ENCODE assay signal across 13 cellular contexts in genomic region chr12:56146492-56147460, GRCh38. TPM values are rescaled to one million over a fixed set of nuclear protein-coding genes. Genes with fewer than 3 reads are reported as not detected.
DNase-seq lines count a peak whose midpoint lies in the region; TF ChIP-seq lines count a peak whose summit lies in the region.
"Had no signal": no experiment of that assay in that cellular context is flagged by ENCODE, and none has a peak within 500 bp of the region (broad histone marks: within the 10 kb centered on the region; RNA-seq: fewer than 3 reads in every experiment).

No MANE protein-coding gene starts in this region.

- CTCF ChIA-PET in activated CD4-positive, alpha-beta memory T cell treated with anti-CD3 and anti-CD28 coated beads, Interleukin-2, amount 10 ng/mL, durations not matched to agents 7 days and 5 days (lab: Charles Lee) = no interaction called here
- CTCF ChIA-PET in OCI-LY7 (lab: Charles Lee; ENCODE audit: unreplicated experiment) = no interaction called here

- H3K4me3 ChIP-seq in right atrium auricular region = no peak overlapping the region
- H3K4me3 ChIP-seq in sigmoid colon = no peak overlapping the region
- H3K4me3 ChIP-seq in OCI-LY7 (ENCODE audit: low read depth, low read length, poor library complexity, severe bottlenecking) = no peak overlapping the region

- H3K9me3 ChIP-seq in right atrium auricular region (no peaks in the 10 kb centered on the region), sigmoid colon (no peaks in the 10 kb centered on the region), OCI-LY7 (ENCODE audit: low read length) (no peaks in the 10 kb centered on the region)

- no TSS peak for BruUV-seq in OCI-LY7 (replicated peaks; lab: Mats Ljungman, UMichigan)

- H3K36me3 ChIP-seq in right atrium auricular region = peaks cover 33% of the 10 kb centered on the region
- peaks cover 17 to 36% (median 30%) of the 10 kb centered on the region in 4 donors for H3K36me3 ChIP-seq in sigmoid colon
- peaks cover 42% of the 10 kb centered on the region for H3K36me3 ChIP-seq in OCI-LY7 (ENCODE audit: insufficient read depth, low read length)

- H3K27me3 ChIP-seq in right atrium auricular region (no peaks in the 10 kb centered on the region), sigmoid colon (no peaks in the 10 kb centered on the region)

- no peaks in the 10 kb centered on the region for H3K9me2 ChIP-seq in OCI-LY7 (ENCODE audit: insufficient read depth, low read length)

- no peak for TF ChIP-seq CTCF in right atrium auricular region (IDR thresholded peaks at IDR 0.05)
- TF ChIP-seq CTCF in sigmoid colon (IDR thresholded peaks at IDR 0.05) = no peak
- no peak for TF ChIP-seq CTCF in OCI-LY7 (conservative IDR thresholded peaks at IDR 0.05; ENCODE audit: low read length)

- POLR2A ChIA-PET in activated CD4-positive, alpha-beta memory T cell treated with anti-CD3 and anti-CD28 coated beads, Interleukin-2, amount 10 ng/mL, durations not matched to agents 7 days and 5 days (lab: Charles Lee) = interaction anchor here (0.7 to 5.5 kb wide), 3 partner anchors 8 to 18 kb away, joined by 3 to 66 read pairs (median 4); partner anchors contain the start of genes ESYT1 and MYL6
- POLR2A ChIA-PET in OCI-LY7 (lab: Charles Lee) = no interaction called here

- H3K9me3 Mint-ChIP-seq in activated CD4-positive, alpha-beta memory T cell treated with anti-CD3 and anti-CD28 coated beads, Interleukin-2, amount 10 ng/mL, durations not matched to agents 7 days and 5 days = no peaks in the 10 kb centered on the region

- H3K27ac Mint-ChIP-seq in activated CD4-positive, alpha-beta memory T cell treated with anti-CD3 and anti-CD28 coated beads, Interleukin-2, amount 10 ng/mL, durations not matched to agents 7 days and 5 days = peak overlapping the region; percentile 7

- 19 to 68% methylated on average over 13 of the region's 13 CpGs for WGBS in sigmoid colon, 2 donors

- no peaks in the 10 kb centered on the region for H4K20me1 ChIP-seq in OCI-LY7 (ENCODE audit: insufficient read depth, low read length)

- no peaks in the 10 kb centered on the region for H3K79me2 ChIP-seq in OCI-LY7 (ENCODE audit: insufficient read depth, low read depth, low read length)

- H3K4me3 Mint-ChIP-seq in activated CD4-positive, alpha-beta memory T cell treated with anti-CD3 and anti-CD28 coated beads, Interleukin-2, amount 10 ng/mL, durations not matched to agents 7 days and 5 days = no peak overlapping the region

- no peak for TF ChIP-seq POLR2A in sigmoid colon (IDR thresholded peaks at IDR 0.05)

- H3K36me3 Mint-ChIP-seq in activated CD4-positive, alpha-beta memory T cell treated with anti-CD3 and anti-CD28 coated beads, Interleukin-2, amount 10 ng/mL, durations not matched to agents 7 days and 5 days (ENCODE audit: low read depth) = peaks cover 43% of the 10 kb centered on the region

- peak; percentile 19 for DNase-seq in NCI-H748 (lab: John Stamatoyannopoulos, UW; ENCODE audit: unreplicated experiment)
- no peak for DNase-seq in NCI-H748 treated with DMSO at 0.1 percent for 48 hours (lab: John Stamatoyannopoulos, UW)
- no peak for DNase-seq in activated CD4-positive, alpha-beta memory T cell treated with anti-CD3 and anti-CD28 coated beads, Interleukin-2, amount 10 ng/mL, durations not matched to agents 7 days and 5 days
- no peak for DNase-seq in right atrium auricular region (ENCODE audit: low spot score)
- no peak for DNase-seq in sigmoid colon
- no peak for DNase-seq in OCI-LY7 (ENCODE audit: low spot score)
- no peak for DNase-seq in NCI-H526 treated with DMSO at 0.1 percent for 48 hours (lab: John Stamatoyannopoulos, UW)
- no peak for DNase-seq in AML-193 (lab: John Stamatoyannopoulos, UW)
- DNase-seq: activated CD8-positive, alpha-beta memory T cell treated with anti-CD3 and anti-CD28 coated beads, Interleukin-2, amount 50 U/mL, for 4 hours; DND-41; HCEC 1CT; NCI-H1930; T1000 had no signal

- H3K27ac ChIP-seq in right atrium auricular region = peak overlapping the region; percentile 11 to 22
- H3K27ac ChIP-seq in sigmoid colon = peak overlapping the region in 3 of 4 donors; percentile 46 to 69 (median 50)
- no peak overlapping the region for H3K27ac ChIP-seq in OCI-LY7 (ENCODE audit: low read depth, low read length, poor library complexity, severe bottlenecking)

- H3K27me3 Mint-ChIP-seq in activated CD4-positive, alpha-beta memory T cell treated with anti-CD3 and anti-CD28 coated beads, Interleukin-2, amount 10 ng/mL, durations not matched to agents 7 days and 5 days = no peaks in the 10 kb centered on the region

- no peak overlapping the region for H3K4me2 ChIP-seq in OCI-LY7 (ENCODE audit: low read length)

- intact Hi-C loops in sigmoid colon (cut with DNase I) (no loop called here), OCI-LY7 (cut with micrococcal nuclease; ENCODE audit: unreplicated experiment) (no loop called here)

- H3K4me1 ChIP-seq in right atrium auricular region = peaks cover 0 to 25% of the 10 kb centered on the region in 2 donors
- H3K4me1 ChIP-seq in sigmoid colon = peaks cover 0 to 10% (median 6%) of the 10 kb centered on the region in 4 donors
- peaks cover 7% of the 10 kb centered on the region for H3K4me1 ChIP-seq in OCI-LY7 (ENCODE audit: insufficient read depth, low read length, poor library complexity, severe bottlenecking)

- no peak overlapping the region for H2AFZ ChIP-seq in OCI-LY7 (ENCODE audit: low read length)

- H3K4me1 Mint-ChIP-seq in activated CD4-positive, alpha-beta memory T cell treated with anti-CD3 and anti-CD28 coated beads, Interleukin-2, amount 10 ng/mL, durations not matched to agents 7 days and 5 days = peaks cover 45% of the 10 kb centered on the region

- no peak for TF ChIP-seq EP300 in sigmoid colon (IDR thresholded peaks at IDR 0.05)

RNA-seq across cellular contexts. Expression of gene MYL6B, which starts 5.6 kb away (rescaled TPM):
- total RNA-seq in activated CD4-positive, alpha-beta memory T cell treated with anti-CD3 and anti-CD28 coated beads, Interleukin-2, amount 10 ng/mL, durations not matched to agents 7 days and 5 days = 10 to 100 TPM; 60.4 to 63.2 TPM
- 10 to 100 TPM; 36.1 to 55.1 TPM for total RNA-seq in right atrium auricular region
- total RNA-seq in sigmoid colon = 10 to 100 TPM; 37.7 to 90.6 (median 64.1) TPM
- 10 to 100 TPM; 26.4 to 63.7 (median 32.3) TPM for polyA plus RNA-seq in sigmoid colon
- 56.6 and 105 TPM in 2 replicates for total RNA-seq in OCI-LY7 (2014; rRNA removed; shearing (Covaris generic))
- total RNA-seq in OCI-LY7 (2022) = 62.6 and 77.6 TPM in 2 replicates

RNA-seq across cellular contexts. Expression of gene MYL6, which starts 11.4 kb away (rescaled TPM):
- 1,000 to 10,000 TPM; 1,594 to 1,602 TPM for total RNA-seq in activated CD4-positive, alpha-beta memory T cell treated with anti-CD3 and anti-CD28 coated beads, Interleukin-2, amount 10 ng/mL, durations not matched to agents 7 days and 5 days
- total RNA-seq in right atrium auricular region (1,000 to 10,000 TPM in 1 of 2 donors, 100 to 1,000 TPM in 1; 567 to 1,179 TPM), sigmoid colon (1,000 to 10,000 TPM; 6,491 to 9,553 (median 8,571) TPM), OCI-LY7 (2022) (415 and 468 TPM in 2 replicates)
- polyA plus RNA-seq in sigmoid colon = 1,000 to 10,000 TPM; 3,150 to 7,537 (median 5,524) TPM
- total RNA-seq in OCI-LY7 (2014; rRNA removed; shearing (Covaris generic)) = 574 and 654 TPM in 2 replicates

RNA-seq across cellular contexts. Expression of gene ESYT1, which starts 18.7 kb away (rescaled TPM):
- 100 to 1,000 TPM; 266 to 279 TPM for total RNA-seq in activated CD4-positive, alpha-beta memory T cell treated with anti-CD3 and anti-CD28 coated beads, Interleukin-2, amount 10 ng/mL, durations not matched to agents 7 days and 5 days
- total RNA-seq in right atrium auricular region (10 to 100 TPM; 25.4 to 74.0 TPM), sigmoid colon (100 to 1,000 TPM in 1 of 4 donors, 10 to 100 TPM in 3; 67.6 to 102 (median 88.7) TPM), OCI-LY7 (2022) (108 and 112 TPM in 2 replicates)
- polyA plus RNA-seq in sigmoid colon = 10 to 100 TPM in 2 of 3 donors, 1 to 10 TPM in 1; 9.0 to 73.9 (median 13.8) TPM
- total RNA-seq in OCI-LY7 (2014; rRNA removed; shearing (Covaris generic)) = 74.6 and 85.9 TPM in 2 replicates

RNA-seq across cellular contexts. Expression of gene ZC3H10, which starts 28.7 kb away (rescaled TPM):
- 10 to 100 TPM in 1 of 2 experiments, 1 to 10 TPM in 1; 8.0 to 10.3 TPM for total RNA-seq in activated CD4-positive, alpha-beta memory T cell treated with anti-CD3 and anti-CD28 coated beads, Interleukin-2, amount 10 ng/mL, durations not matched to agents 7 days and 5 days
- total RNA-seq in right atrium auricular region = 1 to 10 TPM; 2.1 to 2.9 TPM
- total RNA-seq in sigmoid colon = 1 to 10 TPM; 3.9 to 6.9 (median 4.8) TPM
- 1 to 10 TPM; 1.2 to 3.8 (median 1.4) TPM for polyA plus RNA-seq in sigmoid colon
- total RNA-seq in OCI-LY7 (2014; rRNA removed; shearing (Covaris generic)) = 11.9 and 12.6 TPM in 2 replicates
- total RNA-seq in OCI-LY7 (2022) = 15.8 and 16.5 TPM in 2 replicates

RNA-seq across cellular contexts. Expression of gene RPL41, which starts 30.3 kb away (rescaled TPM):
- 1,000 to 10,000 TPM; 3,981 to 4,002 TPM for total RNA-seq in activated CD4-positive, alpha-beta memory T cell treated with anti-CD3 and anti-CD28 coated beads, Interleukin-2, amount 10 ng/mL, durations not matched to agents 7 days and 5 days
- total RNA-seq in right atrium auricular region = 1,000 to 10,000 TPM in 1 of 2 donors, 100 to 1,000 TPM in 1; 606 to 2,188 TPM
- total RNA-seq in sigmoid colon = 1,000 to 10,000 TPM; 1,926 to 5,407 (median 3,655) TPM
- 1,000 to 10,000 TPM; 6,021 to 9,845 (median 6,338) TPM for polyA plus RNA-seq in sigmoid colon
- 4,534 and 5,932 TPM in 2 replicates for total RNA-seq in OCI-LY7 (2014; rRNA removed; shearing (Covaris generic))
- 4,745 and 4,976 TPM in 2 replicates for total RNA-seq in OCI-LY7 (2022)

Comparison
In these comparisons a context has a peak if more than half of its experiments do, and no peak if none do; other contexts are left out.
1. RNA of gene MYL6, which starts 11.4 kb away (total RNA-seq): 6,491 to 9,553 TPM in sigmoid colon; 1,594 to 1,602 TPM in activated CD4-positive, alpha-beta memory T cell treated with anti-CD3 and anti-CD28 coated beads, Interleukin-2, amount 10 ng/mL, durations not matched to agents 7 days and 5 days, 567 to 1,179 TPM in right atrium auricular region and 415 to 654 TPM in OCI-LY7; every median in the first group is over 4 times any median in the second.